ENCODE assay signal across 18 cellular contexts in genomic region chr4:26424143-26424542, GRCh38.
DNase-seq lines count a peak whose midpoint lies in the region; ATAC-seq, FAIRE-seq and TF ChIP-seq lines count a peak whose summit lies in the region.
"Had no signal": no experiment of that assay in that cellular context is flagged by ENCODE, and none has a peak within 500 bp of the region (broad histone marks: within the 10 kb centered on the region; RNA-seq: fewer than 3 reads in every experiment).

No MANE protein-coding gene starts in this region.

- H3K27me3 ChIP-seq in astrocyte (ENCODE audit: insufficient read depth, low read length) (no peaks in the 10 kb centered on the region), aorta (ENCODE audit: control insufficient read depth in 1 of 2, insufficient read depth in 2 of 2, low read length in 1 of 2) (no peaks in the 10 kb centered on the region), H7 (ENCODE audit: control insufficient read depth, insufficient read depth, low read length) (no peaks in the 10 kb centered on the region)

- H3K4me1 Mint-ChIP-seq in astrocyte (ENCODE audit: low read depth, unreplicated experiment) (peaks cover 17% of the 10 kb centered on the region), progenitor cell of endocrine pancreas (ENCODE audit: low read depth) (peaks cover 40% of the 10 kb centered on the region)
- peaks cover 0 to 13% (median 4%) of the 10 kb centered on the region in 4 donors for H3K4me1 Mint-ChIP-seq in naive thymus-derived CD8-positive, alpha-beta T cell
- H3K4me1 Mint-ChIP-seq: B cell had no signal

- no peak for FAIRE-seq in astrocyte (lab: Jason Lieb, UNC)
- FAIRE-seq: GM12878, HepG2, HTR-8/SVneo had no signal

- H3K9me3 Mint-ChIP-seq in astrocyte (ENCODE audit: unreplicated experiment) (no peaks in the 10 kb centered on the region), progenitor cell of endocrine pancreas (ENCODE audit: low read depth) (peaks cover 5% of the 10 kb centered on the region)
- H3K9me3 Mint-ChIP-seq in naive thymus-derived CD8-positive, alpha-beta T cell, result no peaks in the 10 kb centered on the region
- H3K9me3 Mint-ChIP-seq: CD4-positive, alpha-beta T cell; GM23338 had no signal

- POLR2A ChIA-PET in naive thymus-derived CD8-positive, alpha-beta T cell (lab: Charles Lee), result no interaction called here

- H3K4me3 ChIP-seq in astrocyte (ENCODE audit: insufficient read depth, low read depth, low read length) (no peak overlapping the region), aorta (ENCODE audit: low read length in 2 of 2) (no peak overlapping the region), H7 (ENCODE audit: insufficient read depth, low read depth, low read length) (no peak overlapping the region)
- H3K4me3 ChIP-seq: GM12878, GM23338, HAP-1 had no signal

- H3K79me2 ChIP-seq in astrocyte (ENCODE audit: insufficient read depth, low read length), result peaks cover 3% of the 10 kb centered on the region

- no peak for TF ChIP-seq CTCF in astrocyte (IDR thresholded peaks at IDR 0.05; ENCODE audit: insufficient read depth, low read depth, low read length)
- TF ChIP-seq CTCF in progenitor cell of endocrine pancreas (IDR thresholded peaks at IDR 0.05; ENCODE audit: unreplicated experiment), result no peak

- DNase-seq in COLO829 (ENCODE audit: low spot score) (peak; percentile 68), astrocyte (ENCODE audit: low read depth) (peak; percentile 12), globus pallidus (ENCODE audit: low spot score) (peak; percentile 49), progenitor cell of endocrine pancreas (ENCODE audit: low spot score, unreplicated experiment) (no peak), aorta (no peak), H7 (no peak)
- DNase-seq in naive thymus-derived CD8-positive, alpha-beta T cell, result no peak
- DNase-seq: 8988T; C1 segment of cervical spinal cord; CD4-positive, alpha-beta T cell; DMS79 had no signal

- no peaks in the 10 kb centered on the region for H3K9me3 ChIP-seq in astrocyte (ENCODE audit: insufficient read depth, low read depth, low read length)
- H3K9me3 ChIP-seq in aorta (ENCODE audit: control insufficient read depth, low read length), result no peaks in the 10 kb centered on the region
- H3K9me3 ChIP-seq: HAP-1 had no signal

- H3K4me3 Mint-ChIP-seq in astrocyte (ENCODE audit: unreplicated experiment), result no peak overlapping the region
- no peak overlapping the region for H3K4me3 Mint-ChIP-seq in progenitor cell of endocrine pancreas (ENCODE audit: low read depth)
- H3K4me3 Mint-ChIP-seq in naive thymus-derived CD8-positive, alpha-beta T cell, result no peak overlapping the region
- H3K4me3 Mint-ChIP-seq: B cell; CD4-positive, alpha-beta T cell; GM23338 had no signal

- 60 to 63% methylated on average over 2 of the region's 2 CpGs for WGBS in aorta, 2 donors

- no peak overlapping the region for H3K9ac ChIP-seq in astrocyte (ENCODE audit: low read length)

- no peak overlapping the region for H3K4me2 ChIP-seq in astrocyte (ENCODE audit: low read length)

- H4K20me1 ChIP-seq in astrocyte (ENCODE audit: insufficient read depth, low read length), result no peaks in the 10 kb centered on the region

- peaks cover 18% of the 10 kb centered on the region for H3K36me3 ChIP-seq in astrocyte (ENCODE audit: insufficient read depth, low read length)
- H3K36me3 ChIP-seq in aorta (ENCODE audit: control insufficient read depth in 1 of 2, insufficient read depth in 2 of 2, low read length in 1 of 2), result peaks cover 0 to 1% of the 10 kb centered on the region in 2 donors
- peaks cover 11% of the 10 kb centered on the region for H3K36me3 ChIP-seq in H7 (replicated peaks; ENCODE audit: control insufficient read depth, insufficient read depth, low read length)

- H3K27ac Mint-ChIP-seq in astrocyte (ENCODE audit: unreplicated experiment) (no peak overlapping the region), progenitor cell of endocrine pancreas (peak overlapping the region; percentile 42)
- H3K27ac Mint-ChIP-seq in naive thymus-derived CD8-positive, alpha-beta T cell, result no peak overlapping the region
- H3K27ac Mint-ChIP-seq: B cell; CD4-positive, alpha-beta T cell had no signal

- H3K27ac ChIP-seq in astrocyte (ENCODE audit: low read depth, low read length) (no peak overlapping the region), aorta (ENCODE audit: low read depth in 1 of 2, low read length in 2 of 2) (no peak overlapping the region)

- H2AFZ ChIP-seq in astrocyte (ENCODE audit: low read depth, low read length), result no peak overlapping the region
- H2AFZ ChIP-seq: GM23338 had no signal

- no peak for ATAC-seq in aorta (ENCODE audit: low FRiP score)
- no peak for ATAC-seq in activated CD4-positive, CD25-positive, alpha-beta regulatory T cell treated with anti-CD3 and anti-CD28 coated beads, Interleukin-2, amount 50 U/mL, for 24 hours
- no peak for ATAC-seq in naive thymus-derived CD8-positive, alpha-beta T cell
- ATAC-seq: GM12878, GM23338, HepG2 had no signal

- intact Hi-C loops in aorta (cut with DNase I), result no loop called here

- H3K27me3 Mint-ChIP-seq in astrocyte (ENCODE audit: low read depth, unreplicated experiment) (no peaks in the 10 kb centered on the region), progenitor cell of endocrine pancreas (no peaks in the 10 kb centered on the region)
- no peaks in the 10 kb centered on the region for H3K27me3 Mint-ChIP-seq in naive thymus-derived CD8-positive, alpha-beta T cell
- H3K27me3 Mint-ChIP-seq: B cell; CD4-positive, alpha-beta T cell had no signal

- H3K4me1 ChIP-seq in astrocyte (ENCODE audit: insufficient read depth, low read length), result peaks cover 8% of the 10 kb centered on the region
- H3K4me1 ChIP-seq in aorta (ENCODE audit: control insufficient read depth in 1 of 2, insufficient read depth in 2 of 2, low read length in 2 of 2), result no peaks in the 10 kb centered on the region

- peaks cover 17% of the 10 kb centered on the region for H3K36me3 Mint-ChIP-seq in astrocyte (ENCODE audit: low read depth, unreplicated experiment)
- H3K36me3 Mint-ChIP-seq in progenitor cell of endocrine pancreas (ENCODE audit: insufficient read depth), result peaks cover 50% of the 10 kb centered on the region
- H3K36me3 Mint-ChIP-seq in naive thymus-derived CD8-positive, alpha-beta T cell, result peaks cover 16 to 80% (median 30%) of the 10 kb centered on the region in 3 donors

Comparison
In these comparisons a context has a peak if more than half of its experiments do, and no peak if none do; other contexts are left out.
1. DNase-seq: peak in COLO829 (single experiment), astrocyte (single experiment) and globus pallidus (single experiment); none in progenitor cell of endocrine pancreas (single experiment), aorta (0 of 2), H7 (single experiment) and naive thymus-derived CD8-positive, alpha-beta T cell (0 of 10).